26 cellular contexts compared by ENCODE assay signal in genomic region chr12:114445401-114446323, GRCh38. TPM values are rescaled to one million over a fixed set of nuclear protein-coding genes. Genes with fewer than 3 reads are reported as not detected.
"Had no signal": no experiment of that assay in that cellular context is flagged by ENCODE, and none has a peak within 500 bp of the region (broad histone marks: within the 10 kb centered on the region; RNA-seq: fewer than 3 reads in every experiment).

No MANE protein-coding gene starts in this region.

- H3K27ac Mint-ChIP-seq: natural killer cell; stimulated activated naive CD8-positive, alpha-beta T cell treated with anti-CD3 and anti-CD28 coated beads, Interleukin-15, amount 100 ng/mL, for 72 hours had no signal

- DNase-seq: colonic mucosa; dermis blood vessel endothelial cell; foreskin melanocyte; head of caudate nucleus; islet precursor cell; mammary epithelial cell; natural killer cell; nucleus accumbens; pancreas; spleen; stimulated activated CD4-positive, alpha-beta T cell treated with anti-CD3 and anti-CD28 coated beads, Interleukin-15, amount 100 ng/mL, for 24 hours; stimulated activated CD4-positive, alpha-beta T cell treated with anti-CD3 and anti-CD28 coated beads, Interleukin-2, amount 100 ng/mL, for 24 hours; stimulated activated CD4-positive, alpha-beta T cell treated with anti-CD3 and anti-CD28 coated beads, Interleukin-4, amount 100 ng/mL, for 4 hours; stimulated activated naive B cell treated with anti-CD40 and anti-IgM and Interleukin-4, amounts not matched to agents 10 μg/mL and 1 μg/mL and 100 μg/mL, for 72 hours; stimulated activated naive CD8-positive, alpha-beta T cell treated with anti-CD3 and anti-CD28 coated beads, Interleukin-15, amount 100 ng/mL, for 72 hours; testis; upper lobe of right lung had no signal

- ATAC-seq: left lobe of liver; natural killer cell; pancreas; sciatic nerve; stimulated activated naive B cell treated with anti-CD40 and anti-IgM and Interleukin-4, amounts not matched to agents 10 μg/mL and 1 μg/mL and 100 μg/mL, for 72 hours; stimulated activated naive CD8-positive, alpha-beta T cell treated with anti-CD3 and anti-CD28 coated beads, Interleukin-15, amount 100 ng/mL, for 72 hours; upper lobe of right lung had no signal

- H3K4me3 ChIP-seq: colonic mucosa, pancreas, prostate gland, spleen, testis, tibial nerve, upper lobe of right lung, vagina had no signal

- H3K4me1 Mint-ChIP-seq: natural killer cell, neural crest cell had no signal

- H3K36me3 Mint-ChIP-seq: natural killer cell; stimulated activated naive B cell treated with anti-CD40 and anti-IgM and Interleukin-4, amounts not matched to agents 10 μg/mL and 1 μg/mL and 100 μg/mL, for 72 hours had no signal

- H3K4me3 Mint-ChIP-seq: natural killer cell; neural crest cell; stimulated activated naive B cell treated with anti-CD40 and anti-IgM and Interleukin-4, amounts not matched to agents 10 μg/mL and 1 μg/mL and 100 μg/mL, for 72 hours; stimulated activated naive CD8-positive, alpha-beta T cell treated with anti-CD3 and anti-CD28 coated beads, Interleukin-15, amount 100 ng/mL, for 72 hours had no signal

- H3K27me3 ChIP-seq: testis, vagina had no signal

- H3K4me1 ChIP-seq: colonic mucosa, pancreas, prostate gland, testis, upper lobe of right lung, vagina had no signal

- H3K9me3 ChIP-seq: colonic mucosa, pancreas, prostate gland, spleen, testis, tibial nerve, upper lobe of right lung, vagina had no signal

- H3K36me3 ChIP-seq: colonic mucosa, pancreas, prostate gland, spleen, tibial nerve, upper lobe of right lung, vagina had no signal

- H3K27ac ChIP-seq: colonic mucosa, pancreas, prostate gland, spleen, testis, tibial nerve, upper lobe of right lung, vagina had no signal

RNA-seq across cellular contexts. Expression of gene TBX5, which starts 39.7 kb away (rescaled TPM):
- total RNA-seq: colonic mucosa, dermis blood vessel endothelial cell, endothelial cell of umbilical vein, left lobe of liver, mammary epithelial cell, myocyte, natural killer cell, neural crest cell, pancreas, renal cortical epithelial cell, sciatic nerve, spleen, tibial nerve, vagina had no signal
- polyA plus RNA-seq: endothelial cell of umbilical vein, mammary epithelial cell, spleen had no signal
